26 cellular contexts compared by ENCODE assay signal in the genomic region with DNA sequence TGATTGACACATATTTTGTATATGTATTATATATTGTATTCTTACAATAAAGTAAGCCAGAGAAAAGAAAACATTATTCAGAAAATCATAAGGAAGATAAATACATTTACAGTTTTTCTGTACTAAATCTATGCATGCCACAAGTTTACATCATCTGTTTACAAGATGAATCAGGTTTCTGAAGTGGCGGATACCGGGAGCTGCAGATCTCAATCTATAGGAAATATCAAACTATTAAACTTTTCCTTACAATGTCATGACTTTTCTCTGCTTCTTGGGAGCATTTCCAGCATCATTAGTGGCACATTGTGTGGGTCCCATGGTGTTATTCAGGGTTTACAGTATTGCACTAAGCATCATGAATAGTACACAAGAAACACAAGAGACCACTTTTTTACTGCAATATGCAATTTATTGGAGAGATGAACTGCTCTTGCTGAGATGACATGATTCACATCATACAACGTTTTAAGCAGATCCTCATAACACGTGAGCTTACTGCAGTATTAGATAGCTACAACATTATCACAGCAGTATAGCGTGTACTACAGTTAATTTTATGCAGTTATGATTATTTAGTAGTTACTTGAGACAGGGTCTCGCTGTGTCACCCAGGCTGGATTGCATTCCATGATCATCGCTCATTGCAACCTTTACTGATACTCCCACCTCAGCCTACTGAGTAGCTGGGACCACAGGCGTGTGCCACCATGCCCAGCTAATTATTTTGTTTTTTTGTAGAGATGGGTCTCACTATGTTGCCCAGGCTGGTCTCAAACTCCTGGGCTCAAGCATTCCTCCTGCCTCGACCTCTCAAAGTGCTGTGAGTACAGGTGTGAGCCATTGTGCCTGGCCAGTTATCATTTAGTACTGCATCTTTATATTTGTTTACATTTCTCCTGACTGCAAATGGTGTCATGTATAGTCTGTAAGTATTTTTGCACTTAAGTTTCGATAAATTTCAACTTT. TPM values are rescaled to one million over a fixed set of nuclear protein-coding genes. Genes with fewer than 3 reads are reported as not detected.
DNase-seq lines count a peak whose midpoint lies in the region; ATAC-seq and TF ChIP-seq lines count a peak whose summit lies in the region.
"Had no signal": no experiment of that assay in that cellular context is flagged by ENCODE, and none has a peak within 500 bp of the region (broad histone marks: within the 10 kb centered on the region; RNA-seq: fewer than 3 reads in every experiment).

No MANE protein-coding gene starts in this region.

- no peak overlapping the region for H3K4me3 ChIP-seq in SK-N-SH (ENCODE audit: low read depth in 2 of 2, low read length in 1 of 2)
- H3K4me3 ChIP-seq: body of pancreas, neural progenitor cell, transverse colon had no signal

- H3K79me2 ChIP-seq in SK-N-SH (ENCODE audit: insufficient read depth): peaks cover 14% of the 10 kb centered on the region

- no peaks in the 10 kb centered on the region for H3K9me2 ChIP-seq in SK-N-SH

- H3K36me3 ChIP-seq in SK-N-SH (replicated peaks in 1 of 2; ENCODE audit: control insufficient read depth in 1 of 2, insufficient read depth in 2 of 2, low read length in 1 of 2): no peaks in the 10 kb centered on the region
- H3K36me3 ChIP-seq: neural progenitor cell, transverse colon had no signal

- peaks cover 0 to 7% of the 10 kb centered on the region in 2 experiments; a peak in 2 of 4 replicates for H3K4me1 ChIP-seq in SK-N-SH (ENCODE audit: control insufficient read depth in 1 of 2, insufficient read depth in 2 of 2, low read depth in 1 of 2, low read length in 1 of 2)
- H3K4me1 ChIP-seq: neural progenitor cell had no signal

- peaks cover 16% of the 10 kb centered on the region; the same call in 1 of the 2 replicates for H4K20me1 ChIP-seq in SK-N-SH (ENCODE audit: insufficient read depth)

- no peaks in the 10 kb centered on the region for H3K9me3 ChIP-seq in SK-N-SH
- H3K9me3 ChIP-seq: body of pancreas, transverse colon had no signal

- no peak overlapping the region for H3K9ac ChIP-seq in SK-N-SH
- H3K9ac ChIP-seq: neural progenitor cell had no signal

- H3F3A ChIP-seq in SK-N-SH (replicated peaks; ENCODE audit: insufficient read depth): peaks cover 11% of the 10 kb centered on the region

- H3K4me2 ChIP-seq in SK-N-SH: no peak overlapping the region; the same call in 1 of the 2 replicates
- H3K4me2 ChIP-seq: neural progenitor cell had no signal

- WGBS in SK-N-SH (ENCODE audit: low lambda C conversion rate): 77% methylated on average over 10 of the region's 10 CpGs

- no peak for TF ChIP-seq RAD21 in SK-N-SH (IDR thresholded peaks at IDR 0.05; ENCODE audit: low read length)

- POLR2A ChIA-PET in SK-N-SH (lab: Yijun Ruan, JAX): no interaction called here

- no peak overlapping the region for H3K27ac ChIP-seq in SK-N-SH (ENCODE audit: low read depth in 2 of 2, low read length in 1 of 2)
- H3K27ac ChIP-seq: neural progenitor cell, transverse colon had no signal

- CTCF ChIA-PET in SK-N-SH (lab: Yijun Ruan, JAX): no interaction called here

- ATAC-seq in SK-N-SH treated with all-trans-retinoic acid at 6 μM for 48 hours: no peak; the same call in 2 of the 3 replicates
- ATAC-seq: right cardiac atrium had no signal

- no peaks in the 10 kb centered on the region for H3K27me3 ChIP-seq in SK-N-SH (ENCODE audit: insufficient read depth)
- H3K27me3 ChIP-seq: body of pancreas, neural progenitor cell, transverse colon had no signal

- no peak for TF ChIP-seq EP300 in SK-N-SH (IDR thresholded peaks at IDR 0.05; ENCODE audit: borderline replicate concordance in 1 of 2, low read depth in 1 of 2, low read length in 1 of 2)

- TF ChIP-seq CTCF in SK-N-SH (IDR thresholded peaks at IDR 0.05): no peak

- DNase-seq in SK-N-SH: no peak
- peak; percentile 48 for DNase-seq in M059J (ENCODE audit: low read depth)
- peak; percentile 48 for DNase-seq in astrocyte of the hippocampus (ENCODE audit: low read depth, low spot score)
- DNase-seq in kidney tubule cell (ENCODE audit: low spot score): peak; percentile 24
- no peak for DNase-seq in GDM1 (lab: John Stamatoyannopoulos, UW)
- DNase-seq in NCI-H1092 treated with DMSO at 0.1 percent for 48 hours (lab: John Stamatoyannopoulos, UW): no peak
- DNase-seq in Kasumi-1 (lab: John Stamatoyannopoulos, UW): no peak
- DNase-seq: 8988T; activated CD4-positive, alpha-beta T cell treated with anti-CD3 and anti-CD28 coated beads for 4 hours; activated gamma-delta T cell; activated naive CD8-positive, alpha-beta T cell treated with anti-CD3 and anti-CD28 coated beads, Interleukin-2, amount 50 U/mL, for 24 hours; activated T-cell treated with anti-CD3 and anti-CD28 coated beads, Interleukin-2, amount 50 U/mL, for 24 hours; body of pancreas; CD4-positive, alpha-beta T cell; effector CD4-positive, alpha-beta T cell; erythroblast; H9; left cardiac atrium; NCI-H2081; NCI-H345; posterior cingulate gyrus; right cardiac atrium; stimulated activated CD4-positive, alpha-beta T cell treated with anti-CD3 and anti-CD28 coated beads, Interleukin-2, amount 100 ng/mL, for 48 hours; transverse colon had no signal

- H2AFZ ChIP-seq in SK-N-SH (ENCODE audit: low read depth): no peak overlapping the region
- H2AFZ ChIP-seq: neural progenitor cell had no signal

TF ChIP-seq in SK-N-SH, 30 proteins besides CTCF, POLR2A, EP300 and RAD21:
- TF ChIP-seq, protein P1, sequence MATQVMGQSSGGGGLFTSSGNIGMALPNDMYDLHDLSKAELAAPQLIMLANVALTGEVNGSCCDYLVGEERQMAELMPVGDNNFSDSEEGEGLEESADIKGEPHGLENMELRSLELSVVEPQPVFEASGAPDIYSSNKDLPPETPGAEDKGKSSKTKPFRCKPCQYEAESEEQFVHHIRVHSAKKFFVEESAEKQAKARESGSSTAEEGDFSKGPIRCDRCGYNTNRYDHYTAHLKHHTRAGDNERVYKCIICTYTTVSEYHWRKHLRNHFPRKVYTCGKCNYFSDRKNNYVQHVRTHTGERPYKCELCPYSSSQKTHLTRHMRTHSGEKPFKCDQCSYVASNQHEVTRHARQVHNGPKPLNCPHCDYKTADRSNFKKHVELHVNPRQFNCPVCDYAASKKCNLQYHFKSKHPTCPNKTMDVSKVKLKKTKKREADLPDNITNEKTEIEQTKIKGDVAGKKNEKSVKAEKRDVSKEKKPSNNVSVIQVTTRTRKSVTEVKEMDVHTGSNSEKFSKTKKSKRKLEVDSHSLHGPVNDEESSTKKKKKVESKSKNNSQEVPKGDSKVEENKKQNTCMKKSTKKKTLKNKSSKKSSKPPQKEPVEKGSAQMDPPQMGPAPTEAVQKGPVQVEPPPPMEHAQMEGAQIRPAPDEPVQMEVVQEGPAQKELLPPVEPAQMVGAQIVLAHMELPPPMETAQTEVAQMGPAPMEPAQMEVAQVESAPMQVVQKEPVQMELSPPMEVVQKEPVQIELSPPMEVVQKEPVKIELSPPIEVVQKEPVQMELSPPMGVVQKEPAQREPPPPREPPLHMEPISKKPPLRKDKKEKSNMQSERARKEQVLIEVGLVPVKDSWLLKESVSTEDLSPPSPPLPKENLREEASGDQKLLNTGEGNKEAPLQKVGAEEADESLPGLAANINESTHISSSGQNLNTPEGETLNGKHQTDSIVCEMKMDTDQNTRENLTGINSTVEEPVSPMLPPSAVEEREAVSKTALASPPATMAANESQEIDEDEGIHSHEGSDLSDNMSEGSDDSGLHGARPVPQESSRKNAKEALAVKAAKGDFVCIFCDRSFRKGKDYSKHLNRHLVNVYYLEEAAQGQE (IDR thresholded peaks at IDR 0.05; ENCODE audit: low read depth, low read length): no peak
- TF ChIP-seq JUND (IDR thresholded peaks at IDR 0.05): 0 out of 2 replicates have a peak, but pooled peaks have one; percentile 8
- TF ChIP-seq ELF1 (IDR thresholded peaks at IDR 0.05): no peak
- no peak for TF ChIP-seq FOSL2 (IDR thresholded peaks at IDR 0.05; ENCODE audit: borderline replicate concordance, low read depth)
- no peak for TF ChIP-seq FOXM1 (IDR thresholded peaks at IDR 0.05; ENCODE audit: low read depth)

TF ChIP-seq in SK-N-SH treated with all-trans-retinoic acid at 6 μM for 48 hours, 23 proteins besides CTCF, POLR2A, EP300 and RAD21:
- TF ChIP-seq ZC3H10 (CRISPR knock-in tag; IDR thresholded peaks at IDR 0.05): no peak
- TF ChIP-seq TOX (CRISPR knock-in tag; IDR thresholded peaks at IDR 0.05; ENCODE audit: borderline replicate concordance): no peak
- no peak for TF ChIP-seq ZNF565 (CRISPR knock-in tag; conservative IDR thresholded peaks at IDR 0.05; ENCODE audit: low read depth)
- no peak for TF ChIP-seq ZNF8 (CRISPR knock-in tag; IDR thresholded peaks at IDR 0.05)
- no peak for TF ChIP-seq CSDC2 (CRISPR knock-in tag; IDR thresholded peaks at IDR 0.05)

RNA-seq across cellular contexts. Expression of a gene that starts 18.3 kb away (rescaled TPM):
- 3.1 and 4.4 TPM in 2 replicates for polyA plus RNA-seq in SK-N-SH (2012; rRNA removed)
- 3.1 and 3.5 TPM in 2 replicates for polyA plus RNA-seq in SK-N-SH (2012; cell fraction: cytosol; rRNA removed)
- 4.0 and 4.9 TPM in 2 replicates for polyA plus RNA-seq in SK-N-SH (2012; cell fraction: nucleus; rRNA removed)
- 5.9 and 9.3 TPM in 2 replicates for total RNA-seq in M059J (2014; rRNA removed; shearing (Covaris generic))

RNA-seq across cellular contexts. Expression of a gene that starts 52.9 kb away (rescaled TPM):
- polyA plus RNA-seq in SK-N-SH (2012; rRNA removed): 268 and 278 TPM in 2 replicates
- polyA plus RNA-seq in SK-N-SH (2012; cell fraction: cytosol; rRNA removed): 280 and 288 TPM in 2 replicates
- polyA plus RNA-seq in SK-N-SH (2012; cell fraction: nucleus; rRNA removed): 122 and 135 TPM in 2 replicates
- 304 and 338 TPM in 2 replicates for total RNA-seq in M059J (2014; rRNA removed; shearing (Covaris generic))

Comparison
In these comparisons a context has a peak if more than half of its experiments do, and no peak if none do; other contexts are left out.
1. DNase-seq: peak in M059J (single experiment), astrocyte of the hippocampus (single experiment) and kidney tubule cell (single experiment); none in SK-N-SH (single experiment), GDM1 (single experiment), NCI-H1092 treated with DMSO at 0.1 percent for 48 hours (single experiment) and Kasumi-1 (0 of 2).